In the genomic region with DNA sequence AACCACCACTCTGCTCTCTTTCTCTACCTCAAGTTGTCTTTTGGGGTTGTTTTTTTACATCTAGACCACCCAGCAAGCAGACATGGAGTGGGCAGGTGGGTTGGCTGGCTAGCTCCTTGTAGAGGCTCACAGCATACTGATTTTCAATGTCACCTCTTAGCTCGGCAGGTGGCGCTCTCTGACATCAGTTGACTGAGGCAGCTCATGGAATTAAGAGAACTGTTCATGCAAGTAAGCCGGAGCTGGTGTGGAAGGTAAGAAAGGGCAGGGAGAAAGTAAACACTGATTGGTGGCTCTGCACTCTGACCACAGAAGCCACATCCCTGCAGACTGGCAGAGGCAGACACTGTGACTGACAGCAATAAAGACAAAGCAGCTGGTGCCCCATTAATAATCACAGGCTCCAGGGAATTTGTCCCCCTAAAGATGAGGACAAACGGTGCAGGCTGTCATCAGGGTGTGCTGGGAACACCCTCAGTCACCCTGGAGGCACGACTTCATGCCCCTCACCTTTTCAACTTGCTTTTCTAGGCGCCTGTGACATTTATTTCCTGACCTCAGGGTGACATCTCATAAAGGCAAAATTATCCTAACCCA, we compare ENCODE assay signal across 8 cellular contexts.
DNase-seq lines count a peak whose midpoint lies in the region; ATAC-seq and TF ChIP-seq lines count a peak whose summit lies in the region.

No MANE protein-coding gene starts in this region.

- CTCF ChIA-PET in activated CD4-positive, alpha-beta T cell treated with anti-CD3 and anti-CD28 coated beads, Interleukin-2, amount 10 ng/mL, durations not matched to agents 7 days and 5 days (lab: Charles Lee), result interaction anchor here (0.8 kb wide), 1 partner anchor 12 kb away, joined by 4 read pairs; no protein-coding TSS in a partner anchor

- H3K4me1 ChIP-seq in heart right ventricle, result no peaks in the 10 kb centered on the region

- no peak overlapping the region for H3K4me3 ChIP-seq in heart right ventricle

- H3K27ac ChIP-seq in heart right ventricle, result no peak overlapping the region

- 10 to 11% methylated on average over 6 of the region's 6 CpGs for WGBS in heart right ventricle, 2 donors

- TF ChIP-seq CTCF in GM10266 (IDR thresholded peaks at IDR 0.05; ENCODE audit: control insufficient read depth, insufficient read depth, low read depth, missing control alignments) (peak; percentile 64), heart right ventricle (IDR thresholded peaks at IDR 0.05) (peak in 8 of 9 donors; percentile 11 to 58 (median 49))

- H3K36me3 Mint-ChIP-seq in activated CD4-positive, alpha-beta T cell treated with anti-CD3 and anti-CD28 coated beads, Interleukin-2, amount 10 ng/mL, durations not matched to agents 7 days and 5 days (ENCODE audit: low read depth), result no peaks in the 10 kb centered on the region

- H3K9me3 ChIP-seq in heart right ventricle, result no peaks in the 10 kb centered on the region

- H3K4me3 Mint-ChIP-seq in activated CD4-positive, alpha-beta T cell treated with anti-CD3 and anti-CD28 coated beads, Interleukin-2, amount 10 ng/mL, durations not matched to agents 7 days and 5 days, result no peak overlapping the region

- no peaks in the 10 kb centered on the region for H3K9me3 Mint-ChIP-seq in activated CD4-positive, alpha-beta T cell treated with anti-CD3 and anti-CD28 coated beads, Interleukin-2, amount 10 ng/mL, durations not matched to agents 7 days and 5 days

- peak; percentile 48 for DNase-seq in A172 (ENCODE audit: low spot score)
- peak; percentile 36 for DNase-seq in GM10266 (ENCODE audit: extremely low spot score)
- DNase-seq in NCI-H2196 treated with DMSO at 0.1 percent for 48 hours (lab: John Stamatoyannopoulos, UW; ENCODE audit: unreplicated experiment), result peak; percentile 32
- DNase-seq in activated CD4-positive, alpha-beta T cell treated with anti-CD3 and anti-CD28 coated beads, Interleukin-2, amount 10 ng/mL, durations not matched to agents 7 days and 5 days, result peak; percentile 51
- DNase-seq in heart right ventricle, result peak; percentile 25 to 35
- peak; percentile 64 for DNase-seq in sciatic nerve (ENCODE audit: low spot score)

- H3K27me3 ChIP-seq in heart right ventricle, result peaks cover 0 to 71% (median 22%) of the 10 kb centered on the region in 7 donors

- peak; percentile 85 for ATAC-seq in HG03139 (IDR thresholded peaks at IDR 0.05; ENCODE audit: unreplicated experiment)
- peak in 2 of 8 donors; percentile 61 to 70 for ATAC-seq in heart right ventricle
- no peak for ATAC-seq in sciatic nerve
- ATAC-seq in HG02840 (IDR thresholded peaks at IDR 0.05; ENCODE audit: low FRiP score, unreplicated experiment), result no peak

- H3K4me1 Mint-ChIP-seq in activated CD4-positive, alpha-beta T cell treated with anti-CD3 and anti-CD28 coated beads, Interleukin-2, amount 10 ng/mL, durations not matched to agents 7 days and 5 days, result no peaks in the 10 kb centered on the region

- no peaks in the 10 kb centered on the region for H3K36me3 ChIP-seq in heart right ventricle

- POLR2A ChIA-PET in activated CD4-positive, alpha-beta T cell treated with anti-CD3 and anti-CD28 coated beads, Interleukin-2, amount 10 ng/mL, durations not matched to agents 7 days and 5 days (lab: Charles Lee), result no interaction called here

- peaks cover 10% of the 10 kb centered on the region for H3K27me3 Mint-ChIP-seq in activated CD4-positive, alpha-beta T cell treated with anti-CD3 and anti-CD28 coated beads, Interleukin-2, amount 10 ng/mL, durations not matched to agents 7 days and 5 days

- no peak overlapping the region for H3K27ac Mint-ChIP-seq in activated CD4-positive, alpha-beta T cell treated with anti-CD3 and anti-CD28 coated beads, Interleukin-2, amount 10 ng/mL, durations not matched to agents 7 days and 5 days

- intact Hi-C loops in heart right ventricle (cut with DNase I), result loop anchor here in 1 of 10 donors (5.0 kb wide), 1 partner anchor 238 kb away; no protein-coding TSS in a partner anchor
- intact Hi-C loops in sciatic nerve (cut with DNase I), result no loop called here
